Comparison of ENCODE assay signal across 1 cellular context in the genomic region with DNA sequence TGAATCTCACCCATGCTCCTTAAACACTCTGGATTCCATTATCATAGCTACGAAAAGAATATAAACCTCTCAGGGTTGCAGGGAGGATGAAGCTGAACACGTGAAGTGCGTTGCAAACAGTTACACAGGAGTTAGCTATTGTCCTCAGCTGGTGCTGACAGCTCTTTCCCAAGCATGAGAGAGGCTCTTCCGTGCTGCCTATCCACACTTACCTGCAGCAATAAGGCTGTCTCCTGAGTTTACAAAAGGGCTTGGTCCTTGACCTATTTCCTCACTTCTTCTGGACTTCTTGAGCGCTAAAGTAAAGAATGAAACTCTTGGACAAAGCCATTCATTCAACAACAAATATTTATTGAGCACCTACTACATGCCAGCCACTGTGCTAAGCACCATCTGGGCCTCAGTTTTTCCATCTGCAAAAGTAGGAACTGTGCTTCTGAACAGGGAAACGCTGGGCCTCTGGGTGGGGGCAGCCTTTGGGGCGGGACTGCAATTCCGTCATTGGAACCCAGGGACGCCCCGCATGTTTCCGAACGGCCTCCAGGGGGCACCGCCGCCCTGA.
TF ChIP-seq lines count a peak whose summit lies in the region.

No MANE protein-coding gene starts in this region.

TF ChIP-seq in GM12878, 131 proteins besides CTCF, POLR2A, EP300 and RAD21:
- TF ChIP-seq SIN3A (IDR thresholded peaks at IDR 0.05; ENCODE audit: low read depth, low read length) (no peak), TCF12 (IDR thresholded peaks at IDR 0.05; ENCODE audit: low read depth, low read length) (no peak), CREB1 (IDR thresholded peaks at IDR 0.05; ENCODE audit: low read depth) (peak; percentile 63; the same call in 1 of the 2 replicates), GABPA (IDR thresholded peaks at IDR 0.05; ENCODE audit: low read depth) (no peak), SMC3 (IDR thresholded peaks at IDR 0.05; ENCODE audit: borderline replicate concordance, low read length) (peak; percentile 80), MYB (IDR thresholded peaks at IDR 0.05; ENCODE audit: borderline replicate concordance, low read depth, low read length) (no peak), YY1 (IDR thresholded peaks at IDR 0.05; ENCODE audit: low read depth, low read length) (0 out of 2 replicates have a peak, but pooled peaks have one; percentile 49), HDGF (IDR thresholded peaks at IDR 0.05) (no peak), KAT2A (conservative IDR thresholded peaks at IDR 0.05; ENCODE audit: control insufficient read depth, low read depth, low read length) (no peak), MTA3 (IDR thresholded peaks at IDR 0.05; ENCODE audit: borderline replicate concordance, low read length) (no peak), STAT1 (conservative IDR thresholded peaks at IDR 0.05) (no peak), PML (IDR thresholded peaks at IDR 0.05; ENCODE audit: low read length) (no peak), NR2F1 (conservative IDR thresholded peaks at IDR 0.05) (no peak), CEBPB (IDR thresholded peaks at IDR 0.05; ENCODE audit: borderline replicate concordance in 1 of 2, low read depth in 2 of 2, low read length in 2 of 2) (no peak), SMARCA5 (IDR thresholded peaks at IDR 0.05) (no peak), ESRRA (IDR thresholded peaks at IDR 0.05; ENCODE audit: low read length) (no peak), CREM (IDR thresholded peaks at IDR 0.05; ENCODE audit: low read depth) (peak; percentile 35; the same call in 1 of the 2 replicates), ATF7 (IDR thresholded peaks at IDR 0.05; ENCODE audit: low read depth) (peak; percentile 69), NFIC (IDR thresholded peaks at IDR 0.05; ENCODE audit: low read depth, low read length) (no peak), USF1 (IDR thresholded peaks at IDR 0.05; ENCODE audit: borderline replicate concordance, extremely low read length, insufficient read depth, low read depth, low read length) (no peak), HCFC1 (IDR thresholded peaks at IDR 0.05; ENCODE audit: low read length) (0 out of 2 replicates have a peak, but pooled peaks have one; percentile 32), BMI1 (IDR thresholded peaks at IDR 0.05; ENCODE audit: borderline replicate concordance) (no peak), HDAC2 (IDR thresholded peaks at IDR 0.05) (no peak), E4F1 (IDR thresholded peaks at IDR 0.05; ENCODE audit: borderline replicate concordance, partially characterized antibody) (no peak), PAX8 (IDR thresholded peaks at IDR 0.05) (no peak), CHD2 (IDR thresholded peaks at IDR 0.05; ENCODE audit: borderline replicate concordance, low read depth, low read length) (no peak), TARDBP (IDR thresholded peaks at IDR 0.05; ENCODE audit: borderline replicate concordance) (no peak), ASH2L (IDR thresholded peaks at IDR 0.05; ENCODE audit: borderline replicate concordance, low read depth) (no peak)
- TF ChIP-seq, protein P1, sequence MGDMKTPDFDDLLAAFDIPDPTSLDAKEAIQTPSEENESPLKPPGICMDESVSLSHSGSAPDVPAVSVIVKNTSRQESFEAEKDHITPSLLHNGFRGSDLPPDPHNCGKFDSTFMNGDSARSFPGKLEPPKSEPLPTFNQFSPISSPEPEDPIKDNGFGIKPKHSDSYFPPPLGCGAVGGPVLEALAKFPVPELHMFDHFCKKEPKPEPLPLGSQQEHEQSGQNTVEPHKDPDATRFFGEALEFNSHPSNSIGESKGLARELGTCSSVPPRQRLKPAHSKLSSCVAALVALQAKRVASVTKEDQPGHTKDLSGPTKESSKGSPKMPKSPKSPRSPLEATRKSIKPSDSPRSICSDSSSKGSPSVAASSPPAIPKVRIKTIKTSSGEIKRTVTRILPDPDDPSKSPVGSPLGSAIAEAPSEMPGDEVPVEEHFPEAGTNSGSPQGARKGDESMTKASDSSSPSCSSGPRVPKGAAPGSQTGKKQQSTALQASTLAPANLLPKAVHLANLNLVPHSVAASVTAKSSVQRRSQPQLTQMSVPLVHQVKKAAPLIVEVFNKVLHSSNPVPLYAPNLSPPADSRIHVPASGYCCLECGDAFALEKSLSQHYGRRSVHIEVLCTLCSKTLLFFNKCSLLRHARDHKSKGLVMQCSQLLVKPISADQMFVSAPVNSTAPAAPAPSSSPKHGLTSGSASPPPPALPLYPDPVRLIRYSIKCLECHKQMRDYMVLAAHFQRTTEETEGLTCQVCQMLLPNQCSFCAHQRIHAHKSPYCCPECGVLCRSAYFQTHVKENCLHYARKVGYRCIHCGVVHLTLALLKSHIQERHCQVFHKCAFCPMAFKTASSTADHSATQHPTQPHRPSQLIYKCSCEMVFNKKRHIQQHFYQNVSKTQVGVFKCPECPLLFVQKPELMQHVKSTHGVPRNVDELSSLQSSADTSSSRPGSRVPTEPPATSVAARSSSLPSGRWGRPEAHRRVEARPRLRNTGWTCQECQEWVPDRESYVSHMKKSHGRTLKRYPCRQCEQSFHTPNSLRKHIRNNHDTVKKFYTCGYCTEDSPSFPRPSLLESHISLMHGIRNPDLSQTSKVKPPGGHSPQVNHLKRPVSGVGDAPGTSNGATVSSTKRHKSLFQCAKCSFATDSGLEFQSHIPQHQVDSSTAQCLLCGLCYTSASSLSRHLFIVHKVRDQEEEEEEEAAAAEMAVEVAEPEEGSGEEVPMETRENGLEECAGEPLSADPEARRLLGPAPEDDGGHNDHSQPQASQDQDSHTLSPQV (IDR thresholded peaks at IDR 0.05), result 0 out of 2 replicates have a peak, but pooled peaks have one; percentile 29
- TF ChIP-seq, protein P2, sequence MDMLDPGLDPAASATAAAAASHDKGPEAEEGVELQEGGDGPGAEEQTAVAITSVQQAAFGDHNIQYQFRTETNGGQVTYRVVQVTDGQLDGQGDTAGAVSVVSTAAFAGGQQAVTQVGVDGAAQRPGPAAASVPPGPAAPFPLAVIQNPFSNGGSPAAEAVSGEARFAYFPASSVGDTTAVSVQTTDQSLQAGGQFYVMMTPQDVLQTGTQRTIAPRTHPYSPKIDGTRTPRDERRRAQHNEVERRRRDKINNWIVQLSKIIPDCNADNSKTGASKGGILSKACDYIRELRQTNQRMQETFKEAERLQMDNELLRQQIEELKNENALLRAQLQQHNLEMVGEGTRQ (IDR thresholded peaks at IDR 0.05; ENCODE audit: borderline replicate concordance, low read depth, low read length), result no peak
